Comparison of ENCODE assay signal across 1 cellular context in the genomic region with DNA sequence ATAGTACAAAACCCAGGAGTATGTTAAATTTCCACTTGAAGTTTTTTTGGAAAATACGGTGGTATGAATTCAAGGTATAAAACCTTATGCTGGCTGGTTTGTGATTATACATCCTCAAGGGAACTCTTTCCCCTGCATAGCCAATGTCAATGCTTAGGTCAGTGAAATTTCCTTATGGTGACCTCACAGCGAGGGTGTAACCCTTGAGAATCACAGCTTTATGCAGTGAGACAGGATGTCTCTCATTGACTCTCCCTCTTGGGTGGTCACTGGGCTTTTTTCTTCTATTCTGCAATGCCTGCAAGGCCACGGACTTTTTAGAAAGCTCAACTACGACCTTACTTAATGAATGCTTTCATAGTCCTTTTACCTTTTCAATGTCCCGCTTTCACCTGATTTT.
TF ChIP-seq lines count a peak whose summit lies in the region.

No MANE protein-coding gene starts in this region.

TF ChIP-seq in IMR-90, 13 proteins besides CTCF, POLR2A, EP300 and RAD21 (continued from another document):
- TF ChIP-seq, protein P1, sequence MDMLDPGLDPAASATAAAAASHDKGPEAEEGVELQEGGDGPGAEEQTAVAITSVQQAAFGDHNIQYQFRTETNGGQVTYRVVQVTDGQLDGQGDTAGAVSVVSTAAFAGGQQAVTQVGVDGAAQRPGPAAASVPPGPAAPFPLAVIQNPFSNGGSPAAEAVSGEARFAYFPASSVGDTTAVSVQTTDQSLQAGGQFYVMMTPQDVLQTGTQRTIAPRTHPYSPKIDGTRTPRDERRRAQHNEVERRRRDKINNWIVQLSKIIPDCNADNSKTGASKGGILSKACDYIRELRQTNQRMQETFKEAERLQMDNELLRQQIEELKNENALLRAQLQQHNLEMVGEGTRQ (IDR thresholded peaks at IDR 0.05; ENCODE audit: low read depth, low read length): no peak
- no peak for TF ChIP-seq MAFK (IDR thresholded peaks at IDR 0.05; ENCODE audit: low read depth, low read length)
